ENCODE assay signal across 29 cellular contexts in the genomic region with DNA sequence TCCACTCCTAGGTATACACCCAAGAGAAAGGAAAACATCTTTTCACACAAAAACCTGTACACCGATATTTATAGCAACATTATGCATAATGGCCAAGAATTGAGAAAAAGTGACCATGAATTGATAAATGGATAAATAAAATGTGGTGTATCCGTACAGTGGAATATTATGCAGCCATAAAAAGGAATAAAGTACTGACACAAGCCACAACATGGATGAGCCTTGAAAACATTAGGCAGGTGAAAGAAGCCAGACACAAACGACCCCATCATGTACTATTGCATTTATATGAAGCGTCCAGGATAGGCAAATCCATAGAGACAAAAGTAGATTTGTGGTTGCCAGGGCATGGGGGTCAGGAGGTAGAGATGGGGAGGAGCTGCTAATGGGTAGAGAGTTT.
"Had no signal": no experiment of that assay in that cellular context is flagged by ENCODE, and none has a peak within 500 bp of the region (broad histone marks: within the 10 kb centered on the region; RNA-seq: fewer than 3 reads in every experiment).

No MANE protein-coding gene starts in this region.

- H3K9me3 Mint-ChIP-seq: stimulated activated effector memory CD8-positive, alpha-beta T cell treated with anti-CD3 and anti-CD28 coated beads, Interleukin-12 subunit alpha, Interleukin-12 subunit beta, amount 100 ng/mL, for 72 hours; stimulated activated memory B cell treated with anti-CD40 and anti-IgM and Interleukin-4, amounts not matched to agents 10 μg/mL and 1 μg/mL and 100 μg/mL, for 72 hours; stimulated activated naive B cell treated with anti-CD40 and anti-IgM and Interleukin-4, amounts not matched to agents 10 μg/mL and 1 μg/mL and 100 μg/mL, for 72 hours; stimulated activated naive CD8-positive, alpha-beta T cell treated with anti-CD3 and anti-CD28 coated beads, Interleukin-15, amount 100 ng/mL, for 72 hours; stimulated activated naive CD8-positive, alpha-beta T cell treated with anti-CD3 and anti-CD28 coated beads, Interleukin-15, Interleukin-2, amounts not matched to agents 100 ng/mL and 50 ng/mL, for 24 hours; type B pancreatic cell had no signal

- H3K27ac ChIP-seq: suprapubic skin, testis, thoracic aorta, thyroid gland, tibial artery, tibial nerve, transverse colon, upper lobe of left lung, upper lobe of right lung, uterus, vagina had no signal

- H3K27ac Mint-ChIP-seq: stimulated activated effector memory CD8-positive, alpha-beta T cell treated with anti-CD3 and anti-CD28 coated beads, Interleukin-12 subunit alpha, Interleukin-12 subunit beta, amount 100 ng/mL, for 72 hours; stimulated activated memory B cell treated with anti-CD40 and anti-IgM and Interleukin-4, amounts not matched to agents 10 μg/mL and 1 μg/mL and 100 μg/mL, for 72 hours; stimulated activated naive B cell treated with anti-CD40 and anti-IgM and Interleukin-4, amounts not matched to agents 10 μg/mL and 1 μg/mL and 100 μg/mL, for 72 hours; stimulated activated naive CD8-positive, alpha-beta T cell treated with anti-CD3 and anti-CD28 coated beads, Interleukin-15, amount 100 ng/mL, for 72 hours; stimulated activated naive CD8-positive, alpha-beta T cell treated with anti-CD3 and anti-CD28 coated beads, Interleukin-15, Interleukin-2, amounts not matched to agents 100 ng/mL and 50 ng/mL, for 24 hours; type B pancreatic cell had no signal

- DNase-seq: stimulated activated CD4-positive, alpha-beta T cell treated with anti-CD3 and anti-CD28 coated beads, Interleukin-2, amount 100 ng/mL, for 48 hours; stimulated activated CD4-positive, alpha-beta T cell treated with anti-CD3 and anti-CD28 coated beads, Interleukin-4, amount 100 ng/mL, for 1 hour; stimulated activated CD4-positive, alpha-beta T cell treated with anti-CD3 and anti-CD28 coated beads, Interleukin-4, amount 100 ng/mL, for 24 hours; stimulated activated CD4-positive, alpha-beta T cell treated with anti-CD3 and anti-CD28 coated beads, Interleukin-4, amount 100 ng/mL, for 4 hours; stimulated activated CD8-positive, alpha-beta memory T cell treated with anti-CD3 and anti-CD28 coated beads, Interleukin-4, amount 100 ng/mL, for 48 hours; stimulated activated naive B cell treated with anti-CD40 and anti-IgM and Interleukin-4, amounts not matched to agents 10 μg/mL and 1 μg/mL and 100 μg/mL, for 72 hours; stimulated activated naive CD4-positive, alpha-beta T cell; stimulated activated naive CD4-positive, alpha-beta T cell treated with Interleukin-2 at 50 U/mL for 16 hours; stimulated activated naive CD8-positive, alpha-beta T cell treated with anti-CD3 and anti-CD28 coated beads, Interleukin-15, amount 100 ng/mL, for 72 hours; stimulated activated naive CD8-positive, alpha-beta T cell treated with anti-CD3 and anti-CD28 coated beads, Interleukin-15, Interleukin-2, amounts not matched to agents 100 U/mL and 50 U/mL, for 24 hours; stomach; substantia nigra; testis; thyroid gland; tibial artery; transverse colon; trophoblast cell; upper lobe of left lung; upper lobe of right lung; uterus had no signal

- H3K9me3 ChIP-seq: stomach, suprapubic skin, testis, thoracic aorta, thyroid gland, tibial artery, tibial nerve, transverse colon, upper lobe of left lung, upper lobe of right lung, uterus, vagina had no signal

- H3K27me3 Mint-ChIP-seq: stimulated activated naive CD8-positive, alpha-beta T cell treated with anti-CD3 and anti-CD28 coated beads, Interleukin-15, amount 100 ng/mL, for 72 hours; stimulated activated naive CD8-positive, alpha-beta T cell treated with anti-CD3 and anti-CD28 coated beads, Interleukin-15, Interleukin-2, amounts not matched to agents 100 ng/mL and 50 ng/mL, for 24 hours; type B pancreatic cell had no signal

- H3K4me3 Mint-ChIP-seq: stimulated activated effector memory CD8-positive, alpha-beta T cell treated with anti-CD3 and anti-CD28 coated beads, Interleukin-12 subunit alpha, Interleukin-12 subunit beta, amount 100 ng/mL, for 72 hours; stimulated activated memory B cell treated with anti-CD40 and anti-IgM and Interleukin-4, amounts not matched to agents 10 μg/mL and 1 μg/mL and 100 μg/mL, for 72 hours; stimulated activated naive B cell treated with anti-CD40 and anti-IgM and Interleukin-4, amounts not matched to agents 10 μg/mL and 1 μg/mL and 100 μg/mL, for 72 hours; stimulated activated naive CD8-positive, alpha-beta T cell treated with anti-CD3 and anti-CD28 coated beads, Interleukin-15, amount 100 ng/mL, for 72 hours; stimulated activated naive CD8-positive, alpha-beta T cell treated with anti-CD3 and anti-CD28 coated beads, Interleukin-15, Interleukin-2, amounts not matched to agents 100 ng/mL and 50 ng/mL, for 24 hours; type B pancreatic cell had no signal

- H3K36me3 ChIP-seq: stomach, suprapubic skin, thoracic aorta, thyroid gland, tibial artery, tibial nerve, transverse colon, upper lobe of left lung, upper lobe of right lung, uterus, vagina had no signal

- ATAC-seq: stimulated activated effector memory CD8-positive, alpha-beta T cell treated with anti-CD3 and anti-CD28 coated beads, Interleukin-12 subunit alpha, Interleukin-12 subunit beta, amount 100 ng/mL, for 72 hours; stimulated activated memory B cell treated with anti-CD40 and anti-IgM and Interleukin-4, amounts not matched to agents 10 μg/mL and 1 μg/mL and 100 μg/mL, for 72 hours; stimulated activated naive B cell treated with anti-CD40 and anti-IgM and Interleukin-4, amounts not matched to agents 10 μg/mL and 1 μg/mL and 100 μg/mL, for 72 hours; stimulated activated naive CD8-positive, alpha-beta T cell treated with anti-CD3 and anti-CD28 coated beads, Interleukin-15, amount 100 ng/mL, for 72 hours; stimulated activated naive CD8-positive, alpha-beta T cell treated with anti-CD3 and anti-CD28 coated beads, Interleukin-15, Interleukin-2, amounts not matched to agents 100 U/mL and 50 U/mL, for 24 hours; upper lobe of right lung had no signal

- H3K4me3 ChIP-seq: stomach, suprapubic skin, testis, thoracic aorta, thyroid gland, tibial artery, tibial nerve, transverse colon, upper lobe of left lung, upper lobe of right lung, uterus, vagina had no signal

- H3K36me3 Mint-ChIP-seq: stimulated activated effector memory CD8-positive, alpha-beta T cell treated with anti-CD3 and anti-CD28 coated beads, Interleukin-12 subunit alpha, Interleukin-12 subunit beta, amount 100 ng/mL, for 72 hours; stimulated activated memory B cell treated with anti-CD40 and anti-IgM and Interleukin-4, amounts not matched to agents 10 μg/mL and 1 μg/mL and 100 μg/mL, for 72 hours; stimulated activated naive B cell treated with anti-CD40 and anti-IgM and Interleukin-4, amounts not matched to agents 10 μg/mL and 1 μg/mL and 100 μg/mL, for 72 hours; type B pancreatic cell had no signal

- FAIRE-seq: urothelium cell line had no signal

- H3K4me1 Mint-ChIP-seq: stimulated activated effector memory CD8-positive, alpha-beta T cell treated with anti-CD3 and anti-CD28 coated beads, Interleukin-12 subunit alpha, Interleukin-12 subunit beta, amount 100 ng/mL, for 72 hours; stimulated activated memory B cell treated with anti-CD40 and anti-IgM and Interleukin-4, amounts not matched to agents 10 μg/mL and 1 μg/mL and 100 μg/mL, for 72 hours; stimulated activated naive B cell treated with anti-CD40 and anti-IgM and Interleukin-4, amounts not matched to agents 10 μg/mL and 1 μg/mL and 100 μg/mL, for 72 hours; stimulated activated naive CD8-positive, alpha-beta T cell treated with anti-CD3 and anti-CD28 coated beads, Interleukin-15, amount 100 ng/mL, for 72 hours had no signal

- H3K27me3 ChIP-seq: stomach, suprapubic skin, testis, thyroid gland, tibial nerve, transverse colon, upper lobe of left lung, upper lobe of right lung, uterus, vagina had no signal

- H3K4me1 ChIP-seq: testis, thyroid gland, tibial artery, tibial nerve, upper lobe of right lung, uterus, vagina had no signal
